ENCODE assay signal across 30 cellular contexts in the genomic region with DNA sequence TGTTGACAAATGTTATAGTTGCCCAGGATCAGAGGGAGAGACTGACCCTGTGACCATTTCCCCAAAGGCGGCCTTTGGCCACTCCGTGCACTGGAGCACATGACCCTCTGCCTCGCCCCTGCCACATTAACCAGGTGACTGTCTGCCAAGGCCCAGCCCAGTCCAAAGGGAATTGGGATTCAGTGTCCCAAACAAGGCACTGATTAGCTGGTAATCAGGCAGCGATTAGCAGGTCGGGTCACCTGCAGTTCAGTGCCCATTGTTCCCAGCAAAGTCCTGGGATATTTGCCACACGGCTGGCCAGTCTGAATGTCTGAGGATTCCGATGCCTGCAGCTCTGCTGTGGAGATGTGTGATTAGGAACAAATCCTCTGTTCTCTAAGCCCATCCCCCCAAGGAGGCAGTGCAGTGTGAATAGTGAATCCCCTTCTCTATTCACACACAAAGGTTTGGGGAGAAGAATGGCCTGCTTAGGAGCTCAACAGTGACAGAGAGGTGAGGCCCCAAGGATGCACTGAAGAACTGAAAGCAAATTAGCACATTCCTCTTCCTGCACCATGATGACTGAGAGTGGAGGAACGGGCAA.
A peak's percentile ranks its signal among the peaks of the same experiment; 100 is the strongest.
DNase-seq lines count a peak whose midpoint lies in the region; ATAC-seq, FAIRE-seq and TF ChIP-seq lines count a peak whose summit lies in the region.
"Had no signal": no experiment of that assay in that cellular context is flagged by ENCODE, and none has a peak within 500 bp of the region (broad histone marks: within the 10 kb centered on the region; RNA-seq: fewer than 3 reads in every experiment).

No MANE protein-coding gene starts in this region.

- H3K4me1 Mint-ChIP-seq in endodermal cell: peaks cover 15% of the 10 kb centered on the region
- H3K4me1 Mint-ChIP-seq: immature natural killer cell, memory B cell had no signal

- H3K23ac ChIP-seq in mesendoderm (ENCODE audit: low read length): no peak overlapping the region

- no peak for FAIRE-seq in small intestine (lab: Jason Lieb, UNC)
- FAIRE-seq: A549, K562 had no signal

- no peak for TF ChIP-seq POLR2A in thyroid gland (IDR thresholded peaks at IDR 0.05)

- H3K18ac ChIP-seq in mesendoderm (ENCODE audit: low read length): no peak overlapping the region

- H2BK5ac ChIP-seq in mesendoderm (ENCODE audit: low read length): no peak overlapping the region

- no peak overlapping the region for H3K27ac ChIP-seq in endodermal cell (ENCODE audit: low read depth, low read length)
- H3K27ac ChIP-seq in mesendoderm (ENCODE audit: low read depth, low read length): peak overlapping the region; percentile 52
- H3K27ac ChIP-seq in small intestine (ENCODE audit: low read depth in 1 of 2, low read length in 1 of 2): peak overlapping the region; percentile 61 to 87
- no peak overlapping the region for H3K27ac ChIP-seq in thyroid gland
- H3K27ac ChIP-seq: A549, adrenal gland, dorsolateral prefrontal cortex, gastroesophageal sphincter, GM23248, upper lobe of right lung had no signal

- no peaks in the 10 kb centered on the region for H3K79me2 ChIP-seq in mesendoderm (ENCODE audit: control insufficient read depth, insufficient read depth, low read length)

- H3K4me1 ChIP-seq in HAP-1 (peaks cover 24% of the 10 kb centered on the region), endodermal cell (ENCODE audit: control insufficient read depth, insufficient read depth, low read length) (peaks cover 16% of the 10 kb centered on the region), mesendoderm (ENCODE audit: control insufficient read depth, low read depth, low read length) (peaks cover 3% of the 10 kb centered on the region), small intestine (ENCODE audit: control insufficient read depth in 2 of 2, insufficient read depth in 1 of 2, low read depth in 1 of 2, low read length in 1 of 2) (peaks cover 0 to 10% of the 10 kb centered on the region in 2 donors), thyroid gland (no peaks in the 10 kb centered on the region)
- H3K4me1 ChIP-seq: A549, adrenal gland, upper lobe of right lung had no signal

- peaks cover 2% of the 10 kb centered on the region for H3K36me3 Mint-ChIP-seq in endodermal cell (ENCODE audit: low read depth)
- H3K36me3 Mint-ChIP-seq: immature natural killer cell, memory B cell had no signal

- H3K27me3 ChIP-seq in HAP-1 (ENCODE audit: low read depth) (no peaks in the 10 kb centered on the region), endodermal cell (ENCODE audit: control insufficient read depth, insufficient read depth, low read length, poor library complexity, severe bottlenecking) (peaks cover 11% of the 10 kb centered on the region), mesendoderm (ENCODE audit: insufficient read depth, low read length, poor library complexity) (no peaks in the 10 kb centered on the region), small intestine (ENCODE audit: control insufficient read depth in 2 of 2, insufficient read depth in 2 of 2, low read length in 2 of 2) (no peaks in the 10 kb centered on the region), thyroid gland (no peaks in the 10 kb centered on the region)
- H3K27me3 ChIP-seq: adrenal gland, gastroesophageal sphincter, upper lobe of right lung had no signal

- no peak overlapping the region for H3K9ac ChIP-seq in endodermal cell (ENCODE audit: extremely low read depth, low read length, poor library complexity, severe bottlenecking)
- no peak overlapping the region for H3K9ac ChIP-seq in mesendoderm (ENCODE audit: low read length)
- H3K9ac ChIP-seq: GM23248 had no signal

- H3K4ac ChIP-seq in mesendoderm (ENCODE audit: low read depth, low read length): no peak overlapping the region

- no peak overlapping the region for H3K4me3 Mint-ChIP-seq in endodermal cell
- H3K4me3 Mint-ChIP-seq: activated CD8-positive, alpha-beta T cell treated with anti-CD3 and anti-CD28 coated beads, Interleukin-2, amount 10 ng/mL, durations not matched to agents 7 days and 5 days; activated naive CD4-positive, alpha-beta T cell treated with anti-CD3 and anti-CD28 coated beads for 36 hours; immature natural killer cell; memory B cell; T-helper 2 cell treated with Interferon-gamma antibody and Interleukin-4, amounts not matched to agents 5 μg/mL and 100 μg/mL, for 36 hours had no signal

- H3K27me3 Mint-ChIP-seq in endodermal cell (ENCODE audit: insufficient read depth): peaks cover 14% of the 10 kb centered on the region

- ATAC-seq in GM19328 (IDR thresholded peaks at IDR 0.05; ENCODE audit: unreplicated experiment) (no peak), GM19455 (IDR thresholded peaks at IDR 0.05; ENCODE audit: unreplicated experiment) (no peak)
- ATAC-seq: A549; activated CD8-positive, alpha-beta T cell treated with anti-CD3 and anti-CD28 coated beads, Interleukin-2, amount 10 ng/mL, durations not matched to agents 7 days and 5 days; gastroesophageal sphincter; K562; Panc1; upper lobe of right lung had no signal

- WGBS in endodermal cell (ENCODE audit: insufficient coverage in 1 of 2, insufficient read length in 1 of 2), 2 experiments: 48 to 60% methylated on average over 3 to 8 of the region's 8 CpGs
- WGBS in mesendoderm (ENCODE audit: extremely low coverage, insufficient coverage, low lambda C conversion rate): no CpG with 5 or more reads among the region's 8 CpGs
- 21 to 64% (median 41%) methylated on average over 8 of the region's 8 CpGs for WGBS in small intestine, 3 donors
- WGBS in thyroid gland, 2 donors: 93 to 95% methylated on average over 6 to 8 of the region's 8 CpGs

- in situ Hi-C loops in HAP-1 (cut with MboI; ENCODE audit: low sequenced_read_pairs): no loop called here

- peak; percentile 41 to 48 for DNase-seq in HAP-1 (ENCODE audit: low spot score in 2 of 2)
- peak; percentile 90 for DNase-seq in endodermal cell
- peak; percentile 94 for DNase-seq in mesendoderm
- DNase-seq in small intestine: peak; percentile 98
- no peak for DNase-seq in OCI-M2 (lab: John Stamatoyannopoulos, UW; ENCODE audit: unreplicated experiment)
- no peak for DNase-seq in thyroid gland
- DNase-seq: activated CD4-positive, alpha-beta T cell treated with anti-CD3 and anti-CD28 coated beads for 4 hours; activated CD8-positive, alpha-beta T cell treated with anti-CD3 and anti-CD28 coated beads, Interleukin-2, amount 10 ng/mL, durations not matched to agents 7 days and 5 days; activated naive CD4-positive, alpha-beta T cell treated with anti-CD3 and anti-CD28 coated beads for 36 hours; adrenal gland; DMS79; dorsolateral prefrontal cortex; GF-D8; GM23248; immature natural killer cell; NCI-H1048; NCI-H1694 treated with DMSO at 0.1 percent for 48 hours; NCI-H2171; SHP77 treated with DMSO at 0.1 percent for 48 hours; stimulated activated CD4-positive, alpha-beta T cell treated with anti-CD3 and anti-CD28 coated beads, Interleukin-15, amount 100 ng/mL, for 24 hours; stimulated activated CD4-positive, alpha-beta T cell treated with anti-CD3 and anti-CD28 coated beads, Interleukin-4, amount 100 ng/mL, for 4 hours; upper lobe of right lung had no signal

- H3K56ac ChIP-seq in mesendoderm (ENCODE audit: low read length): no peak overlapping the region

- no peak for TF ChIP-seq CTCF in endodermal cell (conservative IDR thresholded peaks at IDR 0.05)
- no peak for TF ChIP-seq CTCF in thyroid gland (IDR thresholded peaks at IDR 0.05)

- H4K5ac ChIP-seq in mesendoderm (ENCODE audit: low read length): no peak overlapping the region

- H3K27ac Mint-ChIP-seq in endodermal cell: peak overlapping the region; percentile 82
- H3K27ac Mint-ChIP-seq: activated CD8-positive, alpha-beta T cell treated with anti-CD3 and anti-CD28 coated beads, Interleukin-2, amount 10 ng/mL, durations not matched to agents 7 days and 5 days; activated naive CD4-positive, alpha-beta T cell treated with anti-CD3 and anti-CD28 coated beads for 36 hours; immature natural killer cell; memory B cell; T-helper 2 cell treated with Interferon-gamma antibody and Interleukin-4, amounts not matched to agents 5 μg/mL and 100 μg/mL, for 36 hours had no signal

- H3K36me3 ChIP-seq in HAP-1 (replicated peaks) (no peaks in the 10 kb centered on the region), endodermal cell (ENCODE audit: control insufficient read depth, insufficient read depth, low read length) (no peaks in the 10 kb centered on the region), mesendoderm (ENCODE audit: control insufficient read depth, insufficient read depth, low read length) (no peaks in the 10 kb centered on the region), small intestine (ENCODE audit: control insufficient read depth in 2 of 2, insufficient read depth in 2 of 2, low read length in 2 of 2) (no peaks in the 10 kb centered on the region), thyroid gland (no peaks in the 10 kb centered on the region)
- H3K36me3 ChIP-seq: adrenal gland, gastroesophageal sphincter, upper lobe of right lung had no signal

- H2AK5ac ChIP-seq in mesendoderm (ENCODE audit: low read length): no peak overlapping the region

- H2BK15ac ChIP-seq in mesendoderm (replicated peaks; ENCODE audit: low read depth): no peak overlapping the region

- H3K4me2 ChIP-seq in mesendoderm (ENCODE audit: low read length): no peak overlapping the region
- H3K4me2 ChIP-seq: A549 had no signal

- H3K9me3 ChIP-seq in HAP-1 (no peaks in the 10 kb centered on the region), endodermal cell (ENCODE audit: control insufficient read depth, low read length) (no peaks in the 10 kb centered on the region), small intestine (ENCODE audit: control insufficient read depth, low read depth) (no peaks in the 10 kb centered on the region), thyroid gland (no peaks in the 10 kb centered on the region)
- H3K9me3 ChIP-seq: A549, adrenal gland, gastroesophageal sphincter, upper lobe of right lung had no signal

- no peak overlapping the region for H4K8ac ChIP-seq in mesendoderm (ENCODE audit: low read depth, low read length)

- H3K9me3 Mint-ChIP-seq in endodermal cell: peaks cover 4% of the 10 kb centered on the region

- no peak overlapping the region for H2BK120ac ChIP-seq in mesendoderm (ENCODE audit: low read depth, low read length)

- no peak overlapping the region for H3K4me3 ChIP-seq in HAP-1
- H3K4me3 ChIP-seq in endodermal cell (ENCODE audit: low read length): no peak overlapping the region
- H3K4me3 ChIP-seq in mesendoderm (ENCODE audit: low read length): no peak overlapping the region
- no peak overlapping the region for H3K4me3 ChIP-seq in small intestine (ENCODE audit: low read depth in 1 of 2, low read length in 2 of 2)
- no peak overlapping the region for H3K4me3 ChIP-seq in thyroid gland (replicated peaks in 1 of 3)
- H3K4me3 ChIP-seq: A549, adrenal gland, dorsolateral prefrontal cortex, gastroesophageal sphincter, GM23248, K562, upper lobe of right lung had no signal

- intact Hi-C loops in thyroid gland (cut with DNase I): no loop called here

- H3K79me1 ChIP-seq in mesendoderm (ENCODE audit: low read length): no peaks in the 10 kb centered on the region

Comparison
In these comparisons a context has a peak if more than half of its experiments do, and no peak if none do; other contexts are left out.
1. DNase-seq: peak in HAP-1 (2 of 2), endodermal cell (single experiment), mesendoderm (single experiment) and small intestine (single experiment); none in OCI-M2 (single experiment) and thyroid gland (0 of 2).
2. H3K27ac ChIP-seq: peak in mesendoderm (single experiment) and small intestine (2 of 2); none in endodermal cell (single experiment) and thyroid gland (0 of 3).